8 cellular contexts compared by ENCODE assay signal in the genomic region with DNA sequence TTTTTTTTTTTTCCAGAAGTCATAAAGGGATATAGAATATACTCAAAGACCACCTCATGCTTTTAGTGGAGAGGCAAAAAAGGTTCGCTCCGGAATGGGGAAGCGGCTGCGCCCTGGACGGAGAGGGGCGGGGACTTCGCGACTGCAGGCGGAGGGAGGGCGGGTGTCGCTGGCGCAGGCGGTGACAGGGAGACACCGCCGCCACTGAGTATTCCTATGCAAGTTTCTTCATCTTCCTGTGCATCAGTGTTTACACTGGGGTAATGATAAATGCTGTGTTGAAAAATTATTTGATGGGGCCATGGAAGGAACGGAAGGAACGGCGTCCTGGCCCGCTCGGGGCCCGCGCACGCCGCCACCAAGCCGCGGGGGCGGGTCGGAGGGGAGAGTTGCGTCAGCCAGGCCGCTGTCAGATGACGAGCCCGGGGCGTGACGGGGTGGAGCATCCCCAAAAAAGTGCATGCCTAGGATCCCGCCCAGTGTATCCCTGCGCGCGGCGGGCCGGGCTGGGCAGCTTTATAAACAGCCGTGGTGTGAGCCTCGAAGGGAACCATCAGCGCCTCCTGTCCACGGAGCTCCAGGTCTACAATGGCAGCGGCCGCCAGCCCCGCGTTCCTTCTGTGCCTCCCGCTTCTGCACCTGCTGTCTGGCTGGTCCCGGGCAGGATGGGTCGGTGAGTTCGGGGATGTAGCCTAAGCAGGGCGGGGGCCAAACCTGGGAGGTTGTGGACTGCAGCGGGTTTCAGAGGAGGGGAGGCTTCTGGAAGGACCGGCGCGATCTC. TPM values are rescaled to one million over a fixed set of nuclear protein-coding genes. Genes with fewer than 3 reads are reported as not detected.
DNase-seq lines count a peak whose midpoint lies in the region; ATAC-seq and TF ChIP-seq lines count a peak whose summit lies in the region.

A gene with protein sequence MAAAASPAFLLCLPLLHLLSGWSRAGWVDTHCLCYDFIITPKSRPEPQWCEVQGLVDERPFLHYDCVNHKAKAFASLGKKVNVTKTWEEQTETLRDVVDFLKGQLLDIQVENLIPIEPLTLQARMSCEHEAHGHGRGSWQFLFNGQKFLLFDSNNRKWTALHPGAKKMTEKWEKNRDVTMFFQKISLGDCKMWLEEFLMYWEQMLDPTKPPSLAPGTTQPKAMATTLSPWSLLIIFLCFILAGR (plus strand): TSS at position 482 of the 781 bp plus-strand sequence. CDS start 107 bp downstream, at position 589.

- no peaks in the 10 kb centered on the region for H3K4me1 ChIP-seq in right lobe of liver

- peak; percentile 49 for ATAC-seq in HG02938 (IDR thresholded peaks at IDR 0.05; ENCODE audit: unreplicated experiment)
- ATAC-seq in right lobe of liver, result peak; percentile 86 to 95 (median 90)

- H3K36me3 ChIP-seq in right lobe of liver, result no peaks in the 10 kb centered on the region

- WGBS in right lobe of liver (ENCODE audit: insufficient coverage, low coverage, low lambda C conversion rate, missing lambda C conversion rate), result 1% methylated on average over 29 of the region's 57 CpGs

- no peaks in the 10 kb centered on the region for H3K9me3 ChIP-seq in right lobe of liver

- intact Hi-C loops in right lobe of liver (cut with DNase I), result no loop called here

- no peak within 1 kb of the TSS for H3K27ac ChIP-seq in right lobe of liver

- no peak for TF ChIP-seq POLR2A in right lobe of liver (IDR thresholded peaks at IDR 0.05)

- no peak for TF ChIP-seq CTCF in right lobe of liver (IDR thresholded peaks at IDR 0.05)

- H3K27me3 ChIP-seq in right lobe of liver, result peaks cover 0 to 10% of the 10 kb centered on the region in 2 donors

- peak within 1 kb of the TSS; percentile 29 to 60 (median 46) for H3K4me3 ChIP-seq in right lobe of liver

- DNase-seq in EH (ENCODE audit: low read depth) (peak; percentile 92), NCI-H446 treated with DMSO at 0.1 percent for 48 hours (lab: John Stamatoyannopoulos, UW) (peak; percentile 65), dermis blood vessel endothelial cell (peak; percentile 71), right lobe of liver (peak; percentile 82 to 91 (median 86)), GM19240 (ENCODE audit: insufficient read length, low spot score) (no peak)
- DNase-seq in activated CD4-positive, alpha-beta T cell treated with anti-CD3 and anti-CD28 coated beads for 48 hours, result peak; percentile 92
- peak; percentile 85 for DNase-seq in stimulated activated CD4-positive, alpha-beta T cell treated with anti-CD3 and anti-CD28 coated beads, Interleukin-4, amount 100 ng/mL, for 24 hours

RNA-seq across cellular contexts. Expression of the gene that starts here (rescaled TPM):
- total RNA-seq in dermis blood vessel endothelial cell, result 0.17 and 0.23 TPM in 2 replicates
- under 1 TPM in 5 of 6 experiments, not detected in 1; 0.07 to 0.43 (median 0.12) TPM for total RNA-seq in right lobe of liver

Comparison
In these comparisons a context has a peak if more than half of its experiments do, and no peak if none do; other contexts are left out.
1. Peak in DNase-seq in dermis blood vessel endothelial cell; RNA of the gene not detected or under 1 TPM.
2. Peak in DNase-seq, ATAC-seq and H3K4me3 ChIP-seq in right lobe of liver; RNA of the gene not detected or under 1 TPM.